ENCODE assay signal across 8 cellular contexts in the genomic region with DNA sequence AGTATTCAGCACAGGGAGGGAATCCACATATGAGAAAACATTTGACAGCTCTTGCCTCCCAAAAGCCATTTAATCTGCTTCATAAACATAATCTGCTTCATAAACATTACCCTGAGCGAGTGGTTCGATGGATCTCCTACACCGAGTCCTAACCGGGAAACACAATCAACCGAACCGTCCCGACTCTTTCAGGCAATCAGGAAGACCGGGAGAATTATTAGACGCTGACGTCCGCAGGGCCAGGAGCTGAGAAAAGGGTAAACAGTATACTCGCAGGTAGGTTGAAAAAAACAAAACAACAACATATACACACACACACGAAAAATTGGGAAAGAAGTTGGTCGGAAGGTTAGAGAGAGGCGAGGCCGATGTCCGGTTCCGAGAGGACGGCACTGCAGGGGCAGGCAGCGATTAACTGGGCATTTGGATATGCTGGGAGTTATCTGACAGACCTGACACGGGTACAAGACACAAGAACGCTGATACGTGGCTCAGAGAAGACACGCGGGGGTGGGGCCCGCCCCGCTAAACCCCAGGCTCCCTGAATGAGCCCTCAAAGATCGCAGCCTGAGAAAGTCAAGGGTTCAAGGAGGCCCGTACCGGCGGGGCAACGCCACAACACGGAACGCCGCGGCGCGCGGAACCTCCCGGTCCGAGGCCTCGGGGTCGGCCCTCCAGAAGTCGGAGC. TPM values are rescaled to one million over a fixed set of nuclear protein-coding genes. Genes with fewer than 3 reads are reported as not detected.
A peak's percentile ranks its signal among the peaks of the same experiment; 100 is the strongest.
DNase-seq lines count a peak whose midpoint lies in the region; ATAC-seq and TF ChIP-seq lines count a peak whose summit lies in the region.

No MANE protein-coding gene starts in this region.

- TF ChIP-seq RAD21 in neural cell (conservative IDR thresholded peaks at IDR 0.05) = no peak

- TF ChIP-seq EP300 in neural cell (conservative IDR thresholded peaks at IDR 0.05; ENCODE audit: poor library complexity, severe bottlenecking) = no peak

- peak overlapping the region; percentile 100 for H3K27ac Mint-ChIP-seq in activated CD4-positive, alpha-beta T cell treated with anti-CD3 and anti-CD28 coated beads, Interleukin-2, amount 10 ng/mL, durations not matched to agents 7 days and 5 days

- CTCF ChIA-PET in activated CD4-positive, alpha-beta T cell treated with anti-CD3 and anti-CD28 coated beads, Interleukin-2, amount 10 ng/mL, durations not matched to agents 7 days and 5 days (lab: Charles Lee) = interaction anchor here (0.6 to 1.5 kb wide), 6 partner anchors 13 to 1281 kb away, joined by 3 to 4 read pairs (median 3); a partner anchor contains a TSS

- peak overlapping the region; percentile 98 for H3K9ac ChIP-seq in neural cell (ENCODE audit: low read length)

- H3K4me3 ChIP-seq in HL-60 (replicated peaks; ENCODE audit: insufficient read depth, low read length) = peak overlapping the region; percentile 89
- peak overlapping the region; percentile 95 for H3K4me3 ChIP-seq in fibroblast of mammary gland (ENCODE audit: control insufficient read depth, low read depth, low read length)
- H3K4me3 ChIP-seq in neural cell (ENCODE audit: low read length) = peak overlapping the region; percentile 86

- H3F3A ChIP-seq in neural cell (ENCODE audit: insufficient read depth, low read length, poor library complexity, severe bottlenecking) = no peaks in the 10 kb centered on the region

- peaks cover 14% of the 10 kb centered on the region for H3K36me3 Mint-ChIP-seq in activated CD4-positive, alpha-beta T cell treated with anti-CD3 and anti-CD28 coated beads, Interleukin-2, amount 10 ng/mL, durations not matched to agents 7 days and 5 days (ENCODE audit: low read depth)

- no peaks in the 10 kb centered on the region for H3K9me3 ChIP-seq in neural cell (ENCODE audit: low read length)

- peaks cover 43% of the 10 kb centered on the region for H3K79me2 ChIP-seq in neural cell (replicated peaks; ENCODE audit: insufficient read depth, low read length)

- no peak for TF ChIP-seq CTCF in HL-60 (IDR thresholded peaks at IDR 0.05; ENCODE audit: insufficient read depth, low read length)
- TF ChIP-seq CTCF in fibroblast of mammary gland (conservative IDR thresholded peaks at IDR 0.05; ENCODE audit: control insufficient read depth, insufficient read depth, low read depth, low read length) = no peak
- no peak for TF ChIP-seq CTCF in neural cell (IDR thresholded peaks at IDR 0.05; ENCODE audit: poor library complexity, severe bottlenecking)

- no peaks in the 10 kb centered on the region for H3K27me3 Mint-ChIP-seq in activated CD4-positive, alpha-beta T cell treated with anti-CD3 and anti-CD28 coated beads, Interleukin-2, amount 10 ng/mL, durations not matched to agents 7 days and 5 days

- peak; percentile 27 for ATAC-seq in GM21367 (IDR thresholded peaks at IDR 0.05; ENCODE audit: unreplicated experiment)

- no peaks in the 10 kb centered on the region for H3K9me2 ChIP-seq in neural cell (ENCODE audit: insufficient read depth, low read length)

- no peaks in the 10 kb centered on the region for H3K36me3 ChIP-seq in neural cell (ENCODE audit: insufficient read depth, low read length)

- DNase-seq in COLO668 (lab: John Stamatoyannopoulos, UW; ENCODE audit: unreplicated experiment) = peak; percentile 46
- peak; percentile 31 to 32 for DNase-seq in HL-60 (ENCODE audit: low read depth in 1 of 2, low spot score in 1 of 2)
- no peak for DNase-seq in activated CD4-positive, alpha-beta T cell treated with anti-CD3 and anti-CD28 coated beads, Interleukin-2, amount 10 ng/mL, durations not matched to agents 7 days and 5 days
- peak; percentile 34 for DNase-seq in fibroblast of mammary gland (ENCODE audit: low read depth)
- peak; percentile 45 for DNase-seq in ureter (ENCODE audit: low spot score)
- DNase-seq in SW 1271 (lab: John Stamatoyannopoulos, UW) = no peak

- POLR2A ChIA-PET in activated CD4-positive, alpha-beta T cell treated with anti-CD3 and anti-CD28 coated beads, Interleukin-2, amount 10 ng/mL, durations not matched to agents 7 days and 5 days (lab: Charles Lee) = no interaction called here

- H3K4me3 Mint-ChIP-seq in activated CD4-positive, alpha-beta T cell treated with anti-CD3 and anti-CD28 coated beads, Interleukin-2, amount 10 ng/mL, durations not matched to agents 7 days and 5 days = peak overlapping the region; percentile 95

- peaks cover 35% of the 10 kb centered on the region for H3K4me1 Mint-ChIP-seq in activated CD4-positive, alpha-beta T cell treated with anti-CD3 and anti-CD28 coated beads, Interleukin-2, amount 10 ng/mL, durations not matched to agents 7 days and 5 days

- no peaks in the 10 kb centered on the region for H3K27me3 ChIP-seq in HL-60 (ENCODE audit: insufficient read depth, poor library complexity, severe bottlenecking)
- H3K27me3 ChIP-seq in neural cell (ENCODE audit: insufficient read depth, low read depth, low read length) = no peaks in the 10 kb centered on the region

- no peaks in the 10 kb centered on the region for H3K9me3 Mint-ChIP-seq in activated CD4-positive, alpha-beta T cell treated with anti-CD3 and anti-CD28 coated beads, Interleukin-2, amount 10 ng/mL, durations not matched to agents 7 days and 5 days

- H3K27ac ChIP-seq in HL-60 (replicated peaks) = peak overlapping the region; percentile 100
- peak overlapping the region; percentile 99 for H3K27ac ChIP-seq in neural cell (ENCODE audit: low read length)

- no peaks in the 10 kb centered on the region for H4K20me1 ChIP-seq in neural cell (ENCODE audit: insufficient read depth)

- H3K4me2 ChIP-seq in neural cell (ENCODE audit: low read length) = peak overlapping the region; percentile 82

- H2AFZ ChIP-seq in neural cell (ENCODE audit: low read depth, low read length) = peak overlapping the region; percentile 74

TF ChIP-seq in neural cell, 6 proteins besides CTCF, POLR2A, EP300 and RAD21:
- TF ChIP-seq, protein P1, sequence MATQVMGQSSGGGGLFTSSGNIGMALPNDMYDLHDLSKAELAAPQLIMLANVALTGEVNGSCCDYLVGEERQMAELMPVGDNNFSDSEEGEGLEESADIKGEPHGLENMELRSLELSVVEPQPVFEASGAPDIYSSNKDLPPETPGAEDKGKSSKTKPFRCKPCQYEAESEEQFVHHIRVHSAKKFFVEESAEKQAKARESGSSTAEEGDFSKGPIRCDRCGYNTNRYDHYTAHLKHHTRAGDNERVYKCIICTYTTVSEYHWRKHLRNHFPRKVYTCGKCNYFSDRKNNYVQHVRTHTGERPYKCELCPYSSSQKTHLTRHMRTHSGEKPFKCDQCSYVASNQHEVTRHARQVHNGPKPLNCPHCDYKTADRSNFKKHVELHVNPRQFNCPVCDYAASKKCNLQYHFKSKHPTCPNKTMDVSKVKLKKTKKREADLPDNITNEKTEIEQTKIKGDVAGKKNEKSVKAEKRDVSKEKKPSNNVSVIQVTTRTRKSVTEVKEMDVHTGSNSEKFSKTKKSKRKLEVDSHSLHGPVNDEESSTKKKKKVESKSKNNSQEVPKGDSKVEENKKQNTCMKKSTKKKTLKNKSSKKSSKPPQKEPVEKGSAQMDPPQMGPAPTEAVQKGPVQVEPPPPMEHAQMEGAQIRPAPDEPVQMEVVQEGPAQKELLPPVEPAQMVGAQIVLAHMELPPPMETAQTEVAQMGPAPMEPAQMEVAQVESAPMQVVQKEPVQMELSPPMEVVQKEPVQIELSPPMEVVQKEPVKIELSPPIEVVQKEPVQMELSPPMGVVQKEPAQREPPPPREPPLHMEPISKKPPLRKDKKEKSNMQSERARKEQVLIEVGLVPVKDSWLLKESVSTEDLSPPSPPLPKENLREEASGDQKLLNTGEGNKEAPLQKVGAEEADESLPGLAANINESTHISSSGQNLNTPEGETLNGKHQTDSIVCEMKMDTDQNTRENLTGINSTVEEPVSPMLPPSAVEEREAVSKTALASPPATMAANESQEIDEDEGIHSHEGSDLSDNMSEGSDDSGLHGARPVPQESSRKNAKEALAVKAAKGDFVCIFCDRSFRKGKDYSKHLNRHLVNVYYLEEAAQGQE (IDR thresholded peaks at IDR 0.05; ENCODE audit: borderline replicate concordance) = no peak
- TF ChIP-seq TAF1 (IDR thresholded peaks at IDR 0.05; ENCODE audit: low read depth) = no peak
- no peak for TF ChIP-seq MXI1 (conservative IDR thresholded peaks at IDR 0.05; ENCODE audit: poor library complexity, severe bottlenecking)
- no peak for TF ChIP-seq SMC3 (conservative IDR thresholded peaks at IDR 0.05; ENCODE audit: poor library complexity)
- no peak for TF ChIP-seq POLR2AphosphoS5 (IDR thresholded peaks at IDR 0.05)
- TF ChIP-seq EZH2 (IDR thresholded peaks at IDR 0.05; ENCODE audit: borderline replicate concordance, insufficient read depth, low read length, poor library complexity, severe bottlenecking) = no peak

RNA-seq across cellular contexts. Expression of a gene that starts 0.6 kb away (rescaled TPM):
- total RNA-seq in activated CD4-positive, alpha-beta T cell treated with anti-CD3 and anti-CD28 coated beads, Interleukin-2, amount 10 ng/mL, durations not matched to agents 7 days and 5 days = 10 to 100 TPM; 76.4 to 83.4 TPM
- 57.1 and 62.2 TPM in 2 replicates for polyA plus RNA-seq in neural cell
- polyA minus RNA-seq in neural cell = 177 and 191 TPM in 2 replicates
- 117 TPM for total RNA-seq in ureter

RNA-seq across cellular contexts. Expression of a gene that starts 37.7 kb away (rescaled TPM):
- 10 to 100 TPM; 23.2 to 23.6 TPM for total RNA-seq in activated CD4-positive, alpha-beta T cell treated with anti-CD3 and anti-CD28 coated beads, Interleukin-2, amount 10 ng/mL, durations not matched to agents 7 days and 5 days
- polyA plus RNA-seq in neural cell = 8.1 and 9.5 TPM in 2 replicates
- 24.9 and 26.3 TPM in 2 replicates for polyA minus RNA-seq in neural cell
- total RNA-seq in ureter = 28.5 TPM

Comparison
In these comparisons a context has a peak if more than half of its experiments do, and no peak if none do; other contexts are left out.
1. DNase-seq: peak in COLO668 (single experiment), HL-60 (2 of 2), fibroblast of mammary gland (single experiment) and ureter (single experiment); none in activated CD4-positive, alpha-beta T cell treated with anti-CD3 and anti-CD28 coated beads, Interleukin-2, amount 10 ng/mL, durations not matched to agents 7 days and 5 days (single experiment) and SW 1271 (0 of 2).
2. Peak in every context shown above with its lines, with median percentiles within 50 percentile points of each other: H3K4me3 ChIP-seq.